8 cellular contexts compared by ENCODE assay signal in genomic region chr2:138090330-138090729, GRCh38.
DNase-seq lines count a peak whose midpoint lies in the region; ATAC-seq and TF ChIP-seq lines count a peak whose summit lies in the region.

No MANE protein-coding gene starts in this region.

- H3K4me1 ChIP-seq in H9 (ENCODE audit: insufficient read depth, low read length) (no peaks in the 10 kb centered on the region; the same call in 1 of the 2 replicates), gastrocnemius medialis (no peaks in the 10 kb centered on the region)

- no peaks in the 10 kb centered on the region for H3K9me3 ChIP-seq in H9 (ENCODE audit: control insufficient read depth, low read depth, low read length)
- no peaks in the 10 kb centered on the region for H3K9me3 ChIP-seq in gastrocnemius medialis

- no peaks in the 10 kb centered on the region for H3K36me3 Mint-ChIP-seq in H9 (ENCODE audit: insufficient read depth in 1 of 3, low read depth in 3 of 3)

- no peak overlapping the region for H4K5ac ChIP-seq in H9 (ENCODE audit: insufficient read length, low read depth, low read length)

- no peak overlapping the region for H4K91ac ChIP-seq in H9 (ENCODE audit: insufficient read length, low read depth, low read length)

- H3K4me3 Mint-ChIP-seq in H9, result no peak overlapping the region

- H3K27ac ChIP-seq in H9 (ENCODE audit: insufficient read length, low read depth, low read length), result no peak overlapping the region
- no peak overlapping the region for H3K27ac ChIP-seq in gastrocnemius medialis

- no peak overlapping the region for H3K18ac ChIP-seq in H9 (ENCODE audit: insufficient read length, low read depth, low read length)

- H4K8ac ChIP-seq in H9 (replicated peaks; ENCODE audit: insufficient read length, low read depth, low read length), result no peak overlapping the region

- H2AFZ ChIP-seq in H9 (ENCODE audit: low read length), result no peak overlapping the region

- DNase-seq in H9 (no peak), NB4 (ENCODE audit: low read depth) (peak; percentile 55), kidney tubule cell (ENCODE audit: low spot score) (peak; percentile 53), gastrocnemius medialis (no peak)
- no peak for DNase-seq in stimulated activated naive CD4-positive, alpha-beta T cell treated with Interleukin-2 at 50 U/mL for 16 hours (lab: John Stamatoyannopoulos, UW)
- no peak for DNase-seq in activated CD4-positive, alpha-beta T cell treated with anti-CD3 and anti-CD28 coated beads for 4 hours

- H3K9me3 Mint-ChIP-seq in H9, result no peaks in the 10 kb centered on the region

- H2BK12ac ChIP-seq in H9 (ENCODE audit: insufficient read length, low read depth, low read length), result no peak overlapping the region

- no peak overlapping the region for H3K14ac ChIP-seq in H9 (ENCODE audit: insufficient read depth, low read length)

- no peak overlapping the region for H3K56ac ChIP-seq in H9 (ENCODE audit: insufficient read length, low read depth, low read length)

- no CpG with 5 or more reads among the region's 1 CpG for whole genome bisulfite sequencing in H9 (ENCODE audit: extremely low coverage, insufficient read length, low lambda C conversion rate)

- no peaks in the 10 kb centered on the region for H3K79me1 ChIP-seq in H9 (ENCODE audit: insufficient read depth, low read depth, low read length, poor library complexity, severe bottlenecking)

- H3K4ac ChIP-seq in H9 (ENCODE audit: low read depth, low read length), result no peak overlapping the region

- H4K20me1 ChIP-seq in H9 (ENCODE audit: control insufficient read depth, insufficient read depth, insufficient read length), result no peaks in the 10 kb centered on the region

- TF ChIP-seq POLR2A in NB4 (IDR thresholded peaks at IDR 0.05; ENCODE audit: extremely low read depth, insufficient read length), result no peak
- TF ChIP-seq POLR2A in gastrocnemius medialis (IDR thresholded peaks at IDR 0.05), result no peak

- H3K27me3 ChIP-seq in H9 (ENCODE audit: insufficient read depth, low read length), result no peaks in the 10 kb centered on the region; the same call in 1 of the 2 replicates
- H3K27me3 ChIP-seq in gastrocnemius medialis, result no peaks in the 10 kb centered on the region

- H2AK5ac ChIP-seq in H9 (ENCODE audit: insufficient read length, low read length), result no peak overlapping the region

- no peak overlapping the region for H3K27ac Mint-ChIP-seq in H9

- H3K4me2 ChIP-seq in H9 (ENCODE audit: insufficient read depth, insufficient read length, low read length), result no peak overlapping the region

- H2BK5ac ChIP-seq in H9 (ENCODE audit: insufficient read length, low read length), result no peak overlapping the region

- TF ChIP-seq CTCF in GM12873 (IDR thresholded peaks at IDR 0.05; ENCODE audit: insufficient read depth, low read depth, low read length, missing control alignments) (peak; percentile 69), H9 (conservative IDR thresholded peaks at IDR 0.05) (peak; percentile 73), NB4 (IDR thresholded peaks at IDR 0.05; ENCODE audit: low read depth, low read length) (peak; percentile 73), WI38 (IDR thresholded peaks at IDR 0.05; ENCODE audit: low read depth, low read length) (peak; percentile 71; the same call in 1 of the 2 replicates), gastrocnemius medialis (IDR thresholded peaks at IDR 0.05 in 4 of 5, conservative IDR thresholded peaks at IDR 0.05 in 1 of 5) (peak in 2 of 5 experiments; percentile 23 to 34)

- H2BK20ac ChIP-seq in H9 (ENCODE audit: low read depth, low read length, poor library complexity, severe bottlenecking), result no peak overlapping the region

- H2BK15ac ChIP-seq in H9 (ENCODE audit: low read depth, low read length), result no peak overlapping the region

- in situ Hi-C loops in gastrocnemius medialis (cut with MboI; ENCODE audit: low sequenced_read_pairs in 4 of 4), result no loop called here

- H3K4me3 ChIP-seq in NB4 (ENCODE audit: low read depth, low read length) (no peak overlapping the region), WI38 (ENCODE audit: low read depth, low read length) (no peak overlapping the region), gastrocnemius medialis (no peak overlapping the region)

- no peak overlapping the region for H3T11ph ChIP-seq in H9 (ENCODE audit: low read length)

- no peak overlapping the region for H3K9ac ChIP-seq in H9 (ENCODE audit: extremely low read depth, insufficient read length, low read length)

- H3K79me2 ChIP-seq in H9 (ENCODE audit: insufficient read depth, low read length), result no peaks in the 10 kb centered on the region

- H3K23me2 ChIP-seq in H9 (ENCODE audit: insufficient read length, low read depth, low read length, poor library complexity, severe bottlenecking), result no peaks in the 10 kb centered on the region

- intact Hi-C loops in gastrocnemius medialis (cut with DNase I; ENCODE audit: low total_unique reads), result no loop called here

- H3K27me3 Mint-ChIP-seq in H9 (ENCODE audit: low read depth), result no peaks in the 10 kb centered on the region

- no peak overlapping the region for H3K23ac ChIP-seq in H9 (ENCODE audit: insufficient read length, low read depth, low read length)

- no peaks in the 10 kb centered on the region for H3K36me3 ChIP-seq in gastrocnemius medialis

- H3K4me1 Mint-ChIP-seq in H9, result peaks cover 3 to 8% of the 10 kb centered on the region in 2 experiments

- H2BK120ac ChIP-seq in H9 (ENCODE audit: low read depth, low read length, poor library complexity, severe bottlenecking), result no peak overlapping the region

- no peak for ATAC-seq in gastrocnemius medialis

Comparison
In these comparisons a context has a peak if more than half of its experiments do, and no peak if none do; other contexts are left out.
1. DNase-seq: peak in NB4 (single experiment) and kidney tubule cell (single experiment); none in H9 (single experiment), stimulated activated naive CD4-positive, alpha-beta T cell treated with Interleukin-2 at 50 U/mL for 16 hours (single experiment), gastrocnemius medialis (0 of 2) and activated CD4-positive, alpha-beta T cell treated with anti-CD3 and anti-CD28 coated beads for 4 hours (0 of 2).